Comparison of ENCODE assay signal across 8 cellular contexts in the genomic region with DNA sequence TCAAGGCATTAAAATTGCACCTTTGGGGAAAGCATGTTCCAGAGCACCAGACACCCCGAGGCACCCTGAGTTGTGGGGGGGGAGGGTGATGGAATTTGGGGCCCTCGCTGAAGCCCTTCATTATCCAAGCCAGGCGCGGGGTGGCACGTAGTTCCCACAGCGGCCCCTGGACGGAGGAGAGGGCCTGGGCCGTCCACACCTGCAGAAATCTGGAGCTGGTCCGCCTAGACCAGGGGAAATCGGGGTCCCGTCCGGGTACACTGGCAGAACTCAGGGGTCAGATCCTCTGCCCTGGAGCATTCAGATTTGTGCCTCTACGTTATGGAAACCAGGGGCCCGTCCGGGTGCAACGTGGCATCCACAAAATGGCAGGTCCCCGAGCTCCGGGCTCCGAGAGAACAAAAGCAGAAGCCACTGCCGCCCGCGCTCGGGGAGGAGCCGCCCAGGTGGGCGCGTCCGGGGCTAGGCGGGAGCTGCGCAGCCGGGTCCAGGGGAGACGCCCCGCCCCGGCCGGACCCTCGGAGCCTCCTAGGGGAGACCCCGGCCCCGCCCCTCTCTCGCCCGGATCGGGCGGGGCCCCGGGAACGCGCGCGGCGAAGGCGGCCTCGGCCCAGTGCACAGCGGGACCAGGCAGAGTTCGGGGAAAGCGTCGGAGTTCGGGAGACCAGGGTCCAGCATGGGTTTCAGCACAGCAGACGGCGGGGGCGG. TPM values are rescaled to one million over a fixed set of nuclear protein-coding genes. Genes with fewer than 3 reads are reported as not detected.
DNase-seq lines count a peak whose midpoint lies in the region; TF ChIP-seq lines count a peak whose summit lies in the region.

Gene PLEKHG4B (plus strand): TSS at position 613 of the 708 bp plus-strand sequence. CDS start 64 bp downstream, at position 677.

- DNase-seq in activated T-cell treated with anti-CD3 and anti-CD28 coated beads for 48 hours (ENCODE audit: low read depth): peak; percentile 7
- no peak for DNase-seq in activated T-cell treated with anti-CD3 and anti-CD28 coated beads for 4 hours
- DNase-seq in NCI-H748 treated with DMSO at 0.1 percent for 48 hours (lab: John Stamatoyannopoulos, UW): peak; percentile 94
- peak; percentile 85 for DNase-seq in glutamatergic neuron
- peak; percentile 29 for DNase-seq in stimulated activated CD8-positive, alpha-beta memory T cell treated with anti-CD3 and anti-CD28 coated beads, Interleukin-4, amount 100 ng/mL, for 48 hours
- DNase-seq in OCI-LY7 (ENCODE audit: low spot score): no peak
- no peak for DNase-seq in NCI-H226
- DNase-seq in SKM-1 treated with dmso at 0.1 percent for 144 hours (lab: John Stamatoyannopoulos, UW; ENCODE audit: unreplicated experiment): no peak

- BruUV-seq in OCI-LY7 (replicated peaks; lab: Mats Ljungman, UMichigan): no TSS peak

- no peaks in the 10 kb centered on the region for H4K20me1 ChIP-seq in OCI-LY7 (ENCODE audit: insufficient read depth, low read length)

- H3K4me3 ChIP-seq in OCI-LY7 (ENCODE audit: low read depth, low read length, poor library complexity, severe bottlenecking): no peak within 1 kb of the TSS

- H3K4me1 ChIP-seq in OCI-LY7 (ENCODE audit: insufficient read depth, low read length, poor library complexity, severe bottlenecking): no peaks in the 10 kb centered on the region

- no peak within 1 kb of the TSS for H3K27ac ChIP-seq in OCI-LY7 (ENCODE audit: low read depth, low read length, poor library complexity, severe bottlenecking)

- CTCF ChIA-PET in OCI-LY7 (lab: Charles Lee; ENCODE audit: unreplicated experiment): no interaction called here

- no peaks in the 10 kb centered on the region for H3K9me2 ChIP-seq in OCI-LY7 (ENCODE audit: insufficient read depth, low read length)

- peaks cover 6% of the 10 kb centered on the region for H3K27me3 Mint-ChIP-seq in glutamatergic neuron (ENCODE audit: unreplicated experiment)

- no peaks in the 10 kb centered on the region for H3K36me3 Mint-ChIP-seq in glutamatergic neuron (ENCODE audit: unreplicated experiment)

- peaks cover 2% of the 10 kb centered on the region for H3K9me3 Mint-ChIP-seq in glutamatergic neuron (ENCODE audit: unreplicated experiment)

- no peak within 1 kb of the TSS for H2AFZ ChIP-seq in OCI-LY7 (ENCODE audit: low read length)

- no peaks in the 10 kb centered on the region for H3K79me2 ChIP-seq in OCI-LY7 (ENCODE audit: insufficient read depth, low read depth, low read length)

- no peak for TF ChIP-seq CTCF in glutamatergic neuron (IDR thresholded peaks at IDR 0.05; ENCODE audit: partially characterized antibody, unreplicated experiment)
- TF ChIP-seq CTCF in OCI-LY7 (conservative IDR thresholded peaks at IDR 0.05; ENCODE audit: low read length): no peak

- intact Hi-C loops in OCI-LY7 (cut with micrococcal nuclease; ENCODE audit: unreplicated experiment): no loop called here

- peak within 1 kb of the TSS; percentile 90 for H3K4me3 Mint-ChIP-seq in glutamatergic neuron (ENCODE audit: unreplicated experiment)

- H3K27ac Mint-ChIP-seq in glutamatergic neuron (ENCODE audit: unreplicated experiment): peak within 1 kb of the TSS; percentile 72

- peaks cover 16% of the 10 kb centered on the region for H3K4me1 Mint-ChIP-seq in glutamatergic neuron (ENCODE audit: low read depth, unreplicated experiment)

- no peaks in the 10 kb centered on the region for H3K36me3 ChIP-seq in OCI-LY7 (ENCODE audit: insufficient read depth, low read length)

- no peak within 1 kb of the TSS for H3K4me2 ChIP-seq in OCI-LY7 (ENCODE audit: low read length)

- POLR2A ChIA-PET in OCI-LY7 (lab: Charles Lee): no interaction called here

- no peaks in the 10 kb centered on the region for H3K9me3 ChIP-seq in OCI-LY7 (ENCODE audit: low read length)

RNA-seq across cellular contexts. Expression of gene PLEKHG4B, which starts in this region (rescaled TPM):
- total RNA-seq in glutamatergic neuron (ENCODE audit: unreplicated experiment) (49.4 TPM), OCI-LY7 (2022) (0.30 and 0.31 TPM in 2 replicates)
- total RNA-seq in OCI-LY7 (2014; rRNA removed; shearing (Covaris generic)): 0.23 and 0.41 TPM in 2 replicates

Comparison
In these comparisons a context has a peak if more than half of its experiments do, and no peak if none do; other contexts are left out.
1. RNA of gene PLEKHG4B (total RNA-seq): 49.4 TPM in glutamatergic neuron (single experiment); 0.23 to 0.41 TPM in OCI-LY7; every median in the first group is over 10 times any median in the second.
2. DNase-seq: peak in activated T-cell treated with anti-CD3 and anti-CD28 coated beads for 48 hours (single experiment), NCI-H748 treated with DMSO at 0.1 percent for 48 hours (single experiment), glutamatergic neuron (single experiment) and stimulated activated CD8-positive, alpha-beta memory T cell treated with anti-CD3 and anti-CD28 coated beads, Interleukin-4, amount 100 ng/mL, for 48 hours (single experiment); none in activated T-cell treated with anti-CD3 and anti-CD28 coated beads for 4 hours (single experiment), OCI-LY7 (single experiment), NCI-H226 (single experiment) and SKM-1 treated with dmso at 0.1 percent for 144 hours (single experiment).